17 cellular contexts compared by ENCODE assay signal in genomic region chr13:73062368-73062767, GRCh38. TPM values are rescaled to one million over a fixed set of nuclear protein-coding genes. Genes with fewer than 3 reads are reported as not detected.
DNase-seq lines count a peak whose midpoint lies in the region; ATAC-seq and TF ChIP-seq lines count a peak whose summit lies in the region.
"Had no signal": no experiment of that assay in that cellular context is flagged by ENCODE, and none has a peak within 500 bp of the region (broad histone marks: within the 10 kb centered on the region; RNA-seq: fewer than 3 reads in every experiment).

No MANE protein-coding gene starts in this region.

- no peak overlapping the region for H2BK12ac ChIP-seq in trophoblast cell (ENCODE audit: low read length)

- no peak for ATAC-seq in foreskin keratinocyte
- no peak for ATAC-seq in left ventricle myocardium superior
- ATAC-seq: stimulated activated naive CD8-positive, alpha-beta T cell treated with anti-CD3 and anti-CD28 coated beads, Interleukin-15, amount 100 ng/mL, for 72 hours had no signal

- H3K36me3 ChIP-seq in trophoblast cell (ENCODE audit: control insufficient read depth in 1 of 2, insufficient read depth in 2 of 2, low read length in 2 of 2) (peaks cover 7 to 10% of the 10 kb centered on the region in 2 experiments), vagina (peaks cover 0 to 11% of the 10 kb centered on the region in 2 donors), testis (ENCODE audit: low read depth, missing control alignments) (no peaks in the 10 kb centered on the region)
- H3K36me3 ChIP-seq: BLaER1 had no signal

- H3K23ac ChIP-seq in trophoblast cell (ENCODE audit: low read length): no peak overlapping the region

- peaks cover 10% of the 10 kb centered on the region for H3K79me1 ChIP-seq in trophoblast cell (ENCODE audit: low read length)

- no peaks in the 10 kb centered on the region for H3K9me3 ChIP-seq in trophoblast cell (ENCODE audit: insufficient read depth, low read depth, low read length)
- H3K9me3 ChIP-seq in vagina: no peaks in the 10 kb centered on the region
- no peaks in the 10 kb centered on the region for H3K9me3 ChIP-seq in testis
- H3K9me3 ChIP-seq: BLaER1, SJCRH30 had no signal

- POLR2A ChIA-PET in RWPE1 (lab: Yijun Ruan, JAX; ENCODE audit: low non-redundant PET): interaction anchor here (0.5 kb wide), 1 partner anchor 272 kb away, joined by 5 read pairs; no protein-coding TSS in a partner anchor

- H2BK5ac ChIP-seq in trophoblast cell (ENCODE audit: low read depth, low read length, poor library complexity): no peak overlapping the region

- intact Hi-C loops in vagina (cut with DNase I) (loop anchor here (5.0 kb wide), 1 partner anchor 985 kb away; no protein-coding TSS in a partner anchor), testis (cut with DNase I; ENCODE audit: low total_unique reads) (no loop called here), left ventricle myocardium superior (cut with micrococcal nuclease) (no loop called here)

- WGBS in trophoblast cell (ENCODE audit: extremely low coverage, insufficient coverage, insufficient read length): no CpG with 5 or more reads among the region's 6 CpGs
- 84 to 87% methylated on average over 6 of the region's 6 CpGs for whole genome bisulfite sequencing in testis, 2 donors

- H2BK120ac ChIP-seq in trophoblast cell (ENCODE audit: insufficient read depth, low read length, poor library complexity): no peak overlapping the region

- TF ChIP-seq POLR2A in vagina (IDR thresholded peaks at IDR 0.05): no peak
- TF ChIP-seq POLR2A in testis (IDR thresholded peaks at IDR 0.05): no peak

- no peak overlapping the region for H4K12ac ChIP-seq in trophoblast cell (ENCODE audit: low read depth, low read length)

- H3K79me2 ChIP-seq in trophoblast cell (ENCODE audit: control insufficient read depth, insufficient read depth, low read length, poor library complexity): peaks cover 9% of the 10 kb centered on the region

- H4K8ac ChIP-seq in trophoblast cell (ENCODE audit: low read depth, low read length): no peak overlapping the region

- no peak overlapping the region for H3K14ac ChIP-seq in trophoblast cell (ENCODE audit: low read length)

- CTCF ChIA-PET in RWPE1 (lab: Yijun Ruan, JAX): no interaction called here

- H3K4me3 ChIP-seq in trophoblast cell (ENCODE audit: low read depth, low read length) (no peak overlapping the region), vagina (peak overlapping the region in 1 of 2 donors; percentile 73), testis (no peak overlapping the region)
- H3K4me3 ChIP-seq: BLaER1, SJCRH30 had no signal

- H3K27ac ChIP-seq in RWPE1 (peak overlapping the region; percentile 81), foreskin keratinocyte (peak overlapping the region; percentile 91), trophoblast cell (ENCODE audit: low read depth, low read length) (no peak overlapping the region), vagina (peak overlapping the region; percentile 27), testis (no peak overlapping the region)
- H3K27ac ChIP-seq: BLaER1, SJCRH30 had no signal

- no peak for DNase-seq in RWPE1 (ENCODE audit: low spot score)
- DNase-seq in foreskin keratinocyte: no peak
- peak in 1 of 2 donors; percentile 10 for DNase-seq in trophoblast cell
- DNase-seq in vagina (ENCODE audit: extremely low spot score in 2 of 2): no peak
- DNase-seq in testis: no peak
- DNase-seq in cerebellar cortex (ENCODE audit: low spot score): no peak
- DNase-seq in left ventricle myocardium superior: no peak
- DNase-seq: activated CD4-positive, CD25-positive, alpha-beta regulatory T cell treated with anti-CD3 and anti-CD28 coated beads, Interleukin-2, amount 50 U/mL, for 72 hours; activated effector memory CD4-positive, alpha-beta T cell treated with anti-CD3 and anti-CD28 coated beads, Interleukin-2, amount 50 U/mL, for 16 hours; DMS79; glutamatergic neuron; immature natural killer cell; NCI-H1930; NCI-H510A treated with DMSO at 0.1 percent for 48 hours; SJCRH30; stimulated activated naive CD8-positive, alpha-beta T cell treated with anti-CD3 and anti-CD28 coated beads, Interleukin-15, amount 100 ng/mL, for 72 hours had no signal

- H3K4me1 ChIP-seq in foreskin keratinocyte (peaks cover 43% of the 10 kb centered on the region), trophoblast cell (ENCODE audit: control insufficient read depth in 1 of 2, insufficient read depth in 2 of 2, low read length in 2 of 2) (peaks cover 0 to 10% of the 10 kb centered on the region in 2 experiments), vagina (peaks cover 12% of the 10 kb centered on the region), testis (no peaks in the 10 kb centered on the region)
- H3K4me1 ChIP-seq: SJCRH30 had no signal

- H3K18ac ChIP-seq in trophoblast cell (ENCODE audit: low read length): peak overlapping the region; percentile 48

- TF ChIP-seq CTCF in RWPE1 (conservative IDR thresholded peaks at IDR 0.05; ENCODE audit: low read depth) (no peak), foreskin keratinocyte (conservative IDR thresholded peaks at IDR 0.05) (no peak), vagina (IDR thresholded peaks at IDR 0.05) (no peak), testis (IDR thresholded peaks at IDR 0.05) (no peak)

- H4K91ac ChIP-seq in trophoblast cell (ENCODE audit: low read depth, low read length): no peak overlapping the region

- H3K4me2 ChIP-seq in trophoblast cell (ENCODE audit: low read length): no peak overlapping the region
- H3K4me2 ChIP-seq: BLaER1 had no signal

- no peak overlapping the region for H2AFZ ChIP-seq in trophoblast cell (ENCODE audit: insufficient read depth, low read length, poor library complexity)

- H3K4ac ChIP-seq in trophoblast cell (ENCODE audit: low read depth, low read length): no peak overlapping the region

- no peak overlapping the region for H3K9ac ChIP-seq in trophoblast cell (ENCODE audit: low read length)
- H3K9ac ChIP-seq: BLaER1 had no signal

- H2AK5ac ChIP-seq in trophoblast cell (ENCODE audit: low read length): peak overlapping the region; percentile 16

- H3K27me3 ChIP-seq in foreskin keratinocyte (no peaks in the 10 kb centered on the region), trophoblast cell (ENCODE audit: insufficient read depth, low read length) (no peaks in the 10 kb centered on the region), vagina (no peaks in the 10 kb centered on the region), testis (no peaks in the 10 kb centered on the region)
- H3K27me3 ChIP-seq: SJCRH30 had no signal

RNA-seq across cellular contexts. Expression of gene KLF5, which starts 3.6 kb away (rescaled TPM):
- 75.7 and 85.3 TPM in 2 replicates for total RNA-seq in foreskin keratinocyte
- polyA plus RNA-seq in foreskin keratinocyte: 31.6 and 39.7 TPM in 2 replicates
- 38.8 and 41.2 TPM in 2 replicates for polyA plus RNA-seq in trophoblast cell (2013)
- total RNA-seq in vagina: 76.1 TPM
- 10 to 100 TPM; 17.2 to 25.2 TPM for total RNA-seq in testis
- 92.6 TPM for polyA plus RNA-seq in testis (ENCODE audit: insufficient read depth, low read depth, low replicate concordance)
- total RNA-seq in left ventricle myocardium superior: 0.89 TPM

Comparison
In these comparisons a context has a peak if more than half of its experiments do, and no peak if none do; other contexts are left out.
1. H3K27ac ChIP-seq: peak in RWPE1 (single experiment), foreskin keratinocyte (single experiment) and vagina (single experiment); none in trophoblast cell (single experiment) and testis (0 of 2).